ENCODE assay signal across 8 cellular contexts in genomic region chr16:9159839-9160550, GRCh38.
DNase-seq lines count a peak whose midpoint lies in the region; ATAC-seq and TF ChIP-seq lines count a peak whose summit lies in the region.

No MANE protein-coding gene starts in this region.

- H3K4me1 ChIP-seq in fibroblast of lung (ENCODE audit: control insufficient read depth, extremely low read depth, insufficient read depth, low read length), result no peaks in the 10 kb centered on the region

- no peak overlapping the region for H3K4me2 ChIP-seq in fibroblast of lung (ENCODE audit: extremely low read depth, insufficient read depth, low read length)
- H3K4me2 ChIP-seq in neural cell (ENCODE audit: low read length), result no peak overlapping the region

- no peaks in the 10 kb centered on the region for H3K9me2 ChIP-seq in neural cell (ENCODE audit: insufficient read depth, low read length)

- 0 out of 2 replicates have a peak, but pooled peaks cover 3% of the 10 kb centered on the region for H3K9me3 Mint-ChIP-seq in WTC11

- TF ChIP-seq RAD21 in neural cell (conservative IDR thresholded peaks at IDR 0.05), result peak; percentile 80

- ATAC-seq in WTC11, result peak; percentile 87
- no peak for ATAC-seq in HG02623 (IDR thresholded peaks at IDR 0.05; ENCODE audit: unreplicated experiment)

- TF ChIP-seq CTCF in 22Rv1 (IDR thresholded peaks at IDR 0.05), result peak; percentile 84
- TF ChIP-seq CTCF in WTC11 (IDR thresholded peaks at IDR 0.05), result peak; percentile 44
- peak; percentile 59 to 71 for TF ChIP-seq CTCF in fibroblast of lung (conservative IDR thresholded peaks at IDR 0.05 in 1 of 2, IDR thresholded peaks at IDR 0.05 in 1 of 2; ENCODE audit: low read depth in 1 of 2, low read length in 2 of 2)
- peak; percentile 77 for TF ChIP-seq CTCF in neural cell (IDR thresholded peaks at IDR 0.05; ENCODE audit: poor library complexity, severe bottlenecking)

- peak; percentile 7 for DNase-seq in GM04503 (ENCODE audit: low read depth)
- peak; percentile 51 for DNase-seq in MV-4-11 (lab: John Stamatoyannopoulos, UW)
- peak; percentile 87 for DNase-seq in WTC11 (ENCODE audit: low spot score)
- DNase-seq in fibroblast of lung (ENCODE audit: low read depth in 2 of 2), result peak; percentile 49 to 51
- no peak for DNase-seq in T-helper 9 cell

- H3K9me3 ChIP-seq in fibroblast of lung (ENCODE audit: control insufficient read depth, insufficient read depth, low read depth, low read length), result no peaks in the 10 kb centered on the region
- no peaks in the 10 kb centered on the region for H3K9me3 ChIP-seq in neural cell (ENCODE audit: low read length)

- H3K36me3 ChIP-seq in fibroblast of lung (ENCODE audit: control insufficient read depth, insufficient read depth, low read length), result no peaks in the 10 kb centered on the region
- no peaks in the 10 kb centered on the region for H3K36me3 ChIP-seq in neural cell (ENCODE audit: insufficient read depth, low read length)

- H4K20me1 ChIP-seq in fibroblast of lung (ENCODE audit: control insufficient read depth, extremely low read depth, insufficient read depth, low read length) (no peaks in the 10 kb centered on the region), neural cell (ENCODE audit: insufficient read depth) (no peaks in the 10 kb centered on the region)

- no peak overlapping the region for H3K27ac ChIP-seq in 22Rv1
- H3K27ac ChIP-seq in fibroblast of lung (ENCODE audit: insufficient read depth, low read length), result no peak overlapping the region
- no peak overlapping the region for H3K27ac ChIP-seq in neural cell (ENCODE audit: low read length)

- H3F3A ChIP-seq in neural cell (ENCODE audit: insufficient read depth, low read length, poor library complexity, severe bottlenecking), result no peaks in the 10 kb centered on the region

- CTCF ChIA-PET in WTC11 (lab: Charles Lee), result interaction anchor here (0.5 to 3.9 kb wide), 13 partner anchors 11 to 1021 kb away, joined by 3 to 32 read pairs (median 4); no protein-coding TSS in a partner anchor

- H3K4me3 ChIP-seq in fibroblast of lung (replicated peaks in 1 of 4; ENCODE audit: control extremely low read depth in 1 of 4, insufficient read depth in 1 of 4, low read depth in 3 of 4, low read length in 4 of 4), result no peak overlapping the region
- no peak overlapping the region for H3K4me3 ChIP-seq in neural cell (ENCODE audit: low read length)

- H3K9ac ChIP-seq in fibroblast of lung (ENCODE audit: insufficient read depth, low read length), result no peak overlapping the region
- no peak overlapping the region for H3K9ac ChIP-seq in neural cell (ENCODE audit: low read length)

- H3K27me3 Mint-ChIP-seq in WTC11 (ENCODE audit: low read depth), result no peaks in the 10 kb centered on the region; the same call in 1 of the 2 replicates

- TF ChIP-seq EP300 in neural cell (conservative IDR thresholded peaks at IDR 0.05; ENCODE audit: poor library complexity, severe bottlenecking), result no peak

- H3K4me1 Mint-ChIP-seq in WTC11, result peaks cover 30% of the 10 kb centered on the region

- POLR2A ChIA-PET in WTC11 (lab: Charles Lee), result interaction anchor here (0.6 kb wide), 1 partner anchor 1022 kb away, joined by 3 read pairs; the partner anchor contains the start of gene GRIN2A

- no peak overlapping the region for H3K27ac Mint-ChIP-seq in WTC11

- H3K4me3 Mint-ChIP-seq in WTC11, result 0 out of 2 replicates have a peak overlapping the region, but pooled peaks have one; percentile 28

- H3K27me3 ChIP-seq in fibroblast of lung (ENCODE audit: control insufficient read depth, insufficient read depth, low read length), result no peaks in the 10 kb centered on the region
- no peaks in the 10 kb centered on the region for H3K27me3 ChIP-seq in neural cell (ENCODE audit: insufficient read depth, low read depth, low read length)

- no peaks in the 10 kb centered on the region for H3K36me3 Mint-ChIP-seq in WTC11

- H2AFZ ChIP-seq in fibroblast of lung (ENCODE audit: low read length) (no peak overlapping the region), neural cell (ENCODE audit: low read depth, low read length) (no peak overlapping the region)

- H3K79me2 ChIP-seq in fibroblast of lung (ENCODE audit: control insufficient read depth, insufficient read depth, low read length) (no peaks in the 10 kb centered on the region), neural cell (replicated peaks; ENCODE audit: insufficient read depth, low read length) (no peaks in the 10 kb centered on the region)

TF ChIP-seq in WTC11, 78 proteins besides CTCF, POLR2A, EP300 and RAD21:
- no peak for TF ChIP-seq NFATC4 (CRISPR knock-in tag; IDR thresholded peaks at IDR 0.05)
- TF ChIP-seq ZNF121 (CRISPR knock-in tag; IDR thresholded peaks at IDR 0.05), result peak; percentile 95
- TF ChIP-seq GTF2I (CRISPR knock-in tag; conservative IDR thresholded peaks at IDR 0.05), result peak; percentile 60; the same call in 1 of the 2 replicates
- TF ChIP-seq TEAD1 (CRISPR knock-in tag; IDR thresholded peaks at IDR 0.05), result no peak
- TF ChIP-seq FOXK1 (CRISPR knock-in tag; IDR thresholded peaks at IDR 0.05), result no peak
- TF ChIP-seq CDX4 (CRISPR knock-in tag; IDR thresholded peaks at IDR 0.05; ENCODE audit: borderline replicate concordance), result no peak
- no peak for TF ChIP-seq MAX (CRISPR knock-in tag; IDR thresholded peaks at IDR 0.05)
- no peak for TF ChIP-seq GABPB1 (CRISPR knock-in tag; IDR thresholded peaks at IDR 0.05)
- no peak for TF ChIP-seq ZNF423 (CRISPR knock-in tag; IDR thresholded peaks at IDR 0.05)
TF ChIP-seq in WTC11: peak in this region for 2.

TF ChIP-seq in neural cell, 6 proteins besides CTCF, POLR2A, EP300 and RAD21:
- no peak for TF ChIP-seq EZH2 (IDR thresholded peaks at IDR 0.05; ENCODE audit: borderline replicate concordance, insufficient read depth, low read length, poor library complexity, severe bottlenecking)
- TF ChIP-seq TAF1 (IDR thresholded peaks at IDR 0.05; ENCODE audit: low read depth), result no peak
- TF ChIP-seq MXI1 (conservative IDR thresholded peaks at IDR 0.05; ENCODE audit: poor library complexity, severe bottlenecking), result no peak
- no peak for TF ChIP-seq REST (IDR thresholded peaks at IDR 0.05; ENCODE audit: borderline replicate concordance)
- peak; percentile 85 for TF ChIP-seq SMC3 (conservative IDR thresholded peaks at IDR 0.05; ENCODE audit: poor library complexity)
- TF ChIP-seq POLR2AphosphoS5 (IDR thresholded peaks at IDR 0.05), result no peak
